Comparison of ENCODE assay signal across 1 cellular context in the genomic region with DNA sequence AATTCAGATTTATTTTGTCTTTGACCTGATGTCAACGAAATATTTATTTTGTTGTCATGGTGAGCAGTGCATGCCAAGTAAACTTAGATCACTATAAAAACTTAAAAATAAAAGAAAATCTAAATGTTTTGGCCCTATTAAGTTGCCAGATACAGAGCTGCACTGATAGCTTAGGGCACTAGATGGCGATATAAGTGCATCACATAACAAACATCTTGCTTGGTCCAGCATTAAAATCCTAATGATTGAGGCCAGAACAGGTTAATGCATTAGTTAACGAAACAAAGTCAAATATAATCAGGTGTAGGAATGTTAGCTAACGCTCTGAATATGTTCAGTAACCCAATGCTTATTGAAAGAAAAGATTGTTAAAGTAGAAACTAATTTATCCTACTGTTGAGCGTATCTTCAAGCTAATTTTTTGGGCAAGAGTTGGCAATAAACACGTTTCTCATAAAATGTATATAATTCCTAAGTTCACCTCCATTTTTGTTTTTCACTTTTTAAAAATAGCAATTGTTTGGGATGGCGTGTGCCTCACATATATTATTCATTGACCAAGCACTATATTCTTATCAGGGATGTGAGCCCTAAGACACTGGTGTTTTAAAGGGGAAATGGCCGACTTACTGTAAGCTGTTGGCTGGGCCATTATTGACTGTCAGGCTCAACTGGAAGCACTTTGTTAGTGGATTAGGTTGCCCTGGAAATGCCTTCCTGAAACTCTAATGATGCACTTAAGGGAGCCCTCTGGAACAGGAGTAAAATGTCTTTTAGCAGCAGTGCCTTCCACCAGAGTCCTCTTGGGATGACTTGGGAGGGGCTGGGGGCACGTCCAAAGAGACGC.
A peak's percentile ranks its signal among the peaks of the same experiment; 100 is the strongest.
TF ChIP-seq lines count a peak whose summit lies in the region.

No MANE protein-coding gene starts in this region.

TF ChIP-seq in IMR-90, 13 proteins besides CTCF, POLR2A, EP300 and RAD21:
- TF ChIP-seq MXI1 (IDR thresholded peaks at IDR 0.05; ENCODE audit: borderline replicate concordance, low read depth, low read length) (no peak), RFX5 (IDR thresholded peaks at IDR 0.05; ENCODE audit: low read depth, low read length) (no peak), CHD1 (IDR thresholded peaks at IDR 0.05; ENCODE audit: low read depth, low read length) (no peak), CEBPB (IDR thresholded peaks at IDR 0.05; ENCODE audit: low read depth, low read length) (no peak), MAFK (IDR thresholded peaks at IDR 0.05; ENCODE audit: low read depth, low read length) (0 out of 2 replicates have a peak, but pooled peaks have one; percentile 16), SMC3 (IDR thresholded peaks at IDR 0.05; ENCODE audit: low read depth, low read length) (peak; percentile 84)
- TF ChIP-seq, protein P1, sequence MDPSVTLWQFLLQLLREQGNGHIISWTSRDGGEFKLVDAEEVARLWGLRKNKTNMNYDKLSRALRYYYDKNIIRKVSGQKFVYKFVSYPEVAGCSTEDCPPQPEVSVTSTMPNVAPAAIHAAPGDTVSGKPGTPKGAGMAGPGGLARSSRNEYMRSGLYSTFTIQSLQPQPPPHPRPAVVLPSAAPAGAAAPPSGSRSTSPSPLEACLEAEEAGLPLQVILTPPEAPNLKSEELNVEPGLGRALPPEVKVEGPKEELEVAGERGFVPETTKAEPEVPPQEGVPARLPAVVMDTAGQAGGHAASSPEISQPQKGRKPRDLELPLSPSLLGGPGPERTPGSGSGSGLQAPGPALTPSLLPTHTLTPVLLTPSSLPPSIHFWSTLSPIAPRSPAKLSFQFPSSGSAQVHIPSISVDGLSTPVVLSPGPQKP (IDR thresholded peaks at IDR 0.05; ENCODE audit: borderline replicate concordance, low read depth, low read length) = no peak
- TF ChIP-seq, protein P2, sequence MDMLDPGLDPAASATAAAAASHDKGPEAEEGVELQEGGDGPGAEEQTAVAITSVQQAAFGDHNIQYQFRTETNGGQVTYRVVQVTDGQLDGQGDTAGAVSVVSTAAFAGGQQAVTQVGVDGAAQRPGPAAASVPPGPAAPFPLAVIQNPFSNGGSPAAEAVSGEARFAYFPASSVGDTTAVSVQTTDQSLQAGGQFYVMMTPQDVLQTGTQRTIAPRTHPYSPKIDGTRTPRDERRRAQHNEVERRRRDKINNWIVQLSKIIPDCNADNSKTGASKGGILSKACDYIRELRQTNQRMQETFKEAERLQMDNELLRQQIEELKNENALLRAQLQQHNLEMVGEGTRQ (IDR thresholded peaks at IDR 0.05; ENCODE audit: low read depth, low read length) = no peak
